In the genomic region with DNA sequence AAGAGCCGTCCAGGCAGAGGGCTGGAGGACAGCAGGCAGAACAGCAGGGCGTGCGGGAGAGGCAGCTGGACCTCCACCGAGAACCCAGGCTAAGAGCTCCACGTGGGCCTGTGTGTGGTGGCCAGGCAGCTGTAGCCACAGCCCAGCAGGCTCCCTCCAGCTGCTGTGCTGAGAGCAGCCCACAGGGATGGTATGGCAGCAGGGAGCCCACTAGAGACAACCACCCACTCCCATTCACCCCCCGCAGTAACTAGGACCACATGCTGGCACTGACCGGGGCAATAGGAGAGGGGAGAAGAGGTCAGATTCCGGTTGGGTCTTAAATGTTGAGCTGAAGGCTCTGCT, we compare ENCODE assay signal across 21 cellular contexts. TPM values are rescaled to one million over a fixed set of nuclear protein-coding genes. Genes with fewer than 3 reads are reported as not detected.
A peak's percentile ranks its signal among the peaks of the same experiment; 100 is the strongest.
DNase-seq lines count a peak whose midpoint lies in the region; ATAC-seq and TF ChIP-seq lines count a peak whose summit lies in the region.
"Had no signal": no experiment of that assay in that cellular context is flagged by ENCODE, and none has a peak within 500 bp of the region (broad histone marks: within the 10 kb centered on the region; RNA-seq: fewer than 3 reads in every experiment).

No MANE protein-coding gene starts in this region.

- H3K27me3 Mint-ChIP-seq in central memory CD8-positive, alpha-beta T cell = no peaks in the 10 kb centered on the region

- peaks cover 0 to 14% of the 10 kb centered on the region in 2 donors for H3K9me3 Mint-ChIP-seq in activated naive CD4-positive, alpha-beta T cell treated with anti-CD3 and anti-CD28 coated beads, Interleukin-2, amount 50 U/mL, for 72 hours
- no peaks in the 10 kb centered on the region for H3K9me3 Mint-ChIP-seq in central memory CD8-positive, alpha-beta T cell

- H3K27ac ChIP-seq in neuronal stem cell (replicated peaks; ENCODE audit: low read length) (no peak overlapping the region), upper lobe of right lung (no peak overlapping the region), sigmoid colon (no peak overlapping the region)
- H3K27ac ChIP-seq: A549, KMS-11, SK-N-MC had no signal

- peaks cover 0 to 1% of the 10 kb centered on the region in 2 donors for H3K4me1 ChIP-seq in neuronal stem cell (ENCODE audit: control insufficient read depth in 2 of 2, insufficient read depth in 1 of 2, low read depth in 1 of 2, low read length in 2 of 2)
- H3K4me1 ChIP-seq in upper lobe of right lung = no peaks in the 10 kb centered on the region
- H3K4me1 ChIP-seq in sigmoid colon = peaks cover 0 to 17% (median 12%) of the 10 kb centered on the region in 4 donors
- H3K4me1 ChIP-seq: A549 had no signal

- no peak overlapping the region for H2BK15ac ChIP-seq in neuronal stem cell (ENCODE audit: low read length)

- TF ChIP-seq CTCF in upper lobe of right lung (IDR thresholded peaks at IDR 0.05) (no peak), sigmoid colon (IDR thresholded peaks at IDR 0.05) (no peak)

- peaks cover 28% of the 10 kb centered on the region for H3K4me1 Mint-ChIP-seq in central memory CD8-positive, alpha-beta T cell

- H3K27me3 ChIP-seq in neuronal stem cell (ENCODE audit: control insufficient read depth in 3 of 3, insufficient read depth in 3 of 3, low read depth in 1 of 3, low read length in 3 of 3) (no peaks in the 10 kb centered on the region), upper lobe of right lung (no peaks in the 10 kb centered on the region), sigmoid colon (no peaks in the 10 kb centered on the region)

- no peak overlapping the region for H3K14ac ChIP-seq in neuronal stem cell (ENCODE audit: low read length)

- no peak overlapping the region for H2BK120ac ChIP-seq in neuronal stem cell (ENCODE audit: low read depth, low read length)

- TF ChIP-seq POLR2A in sigmoid colon (IDR thresholded peaks at IDR 0.05) = no peak

- H3K36me3 Mint-ChIP-seq in activated naive CD4-positive, alpha-beta T cell treated with anti-CD3 and anti-CD28 coated beads, Interleukin-2, amount 50 U/mL, for 72 hours = peaks cover 0 to 29% of the 10 kb centered on the region in 2 donors
- H3K36me3 Mint-ChIP-seq in central memory CD8-positive, alpha-beta T cell (ENCODE audit: insufficient read depth) = peaks cover 5% of the 10 kb centered on the region

- H4K91ac ChIP-seq in neuronal stem cell (ENCODE audit: low read depth, low read length, poor library complexity) = no peak overlapping the region

- H3K4me3 Mint-ChIP-seq in central memory CD8-positive, alpha-beta T cell = no peak overlapping the region
- H3K4me3 Mint-ChIP-seq: CD8-positive, alpha-beta T cell; HFFc6 had no signal

- H2AK5ac ChIP-seq in neuronal stem cell (ENCODE audit: low read depth, low read length) = no peak overlapping the region

- no CpG with 5 or more reads among the region's 8 CpGs for WGBS in neuronal stem cell (ENCODE audit: extremely low coverage in 2 of 2, insufficient read length in 2 of 2, insufficient replicate concordance in 1 of 2), 2 donors
- 91% methylated on average over 8 of the region's 8 CpGs for WGBS in sigmoid colon, 2 donors

- H3K18ac ChIP-seq in neuronal stem cell (ENCODE audit: low read length) = no peak overlapping the region

- H3K9me3 ChIP-seq in neuronal stem cell (replicated peaks in 1 of 2; ENCODE audit: control insufficient read depth in 2 of 2, insufficient read depth in 1 of 2, low read depth in 1 of 2, low read length in 2 of 2) (peaks cover 2% of the 10 kb centered on the region in 2 donors), upper lobe of right lung (no peaks in the 10 kb centered on the region), sigmoid colon (no peaks in the 10 kb centered on the region)
- H3K9me3 ChIP-seq: A549 had no signal

- no peak overlapping the region for H2AFZ ChIP-seq in neuronal stem cell (ENCODE audit: low read length)

- no peak for ATAC-seq in activated naive CD4-positive, alpha-beta T cell treated with anti-CD3 and anti-CD28 coated beads, Interleukin-2, amount 50 U/mL, for 72 hours
- no peak for ATAC-seq in central memory CD8-positive, alpha-beta T cell (replicated peaks; ENCODE audit: extremely low read depth, poor library complexity, severe bottlenecking)
- peak; percentile 39 for ATAC-seq in upper lobe of right lung
- ATAC-seq: A549; CD8-positive, alpha-beta T cell had no signal

- no peaks in the 10 kb centered on the region for H3K79me1 ChIP-seq in neuronal stem cell (ENCODE audit: low read depth, low read length)

- no peaks in the 10 kb centered on the region for H3K36me3 ChIP-seq in neuronal stem cell (replicated peaks in 1 of 2; ENCODE audit: control insufficient read depth in 2 of 2, insufficient read depth in 2 of 2, low read length in 2 of 2)
- H3K36me3 ChIP-seq in upper lobe of right lung = peaks cover 4% of the 10 kb centered on the region
- no peaks in the 10 kb centered on the region for H3K36me3 ChIP-seq in sigmoid colon

- H3K27ac Mint-ChIP-seq in activated naive CD4-positive, alpha-beta T cell treated with anti-CD3 and anti-CD28 coated beads, Interleukin-2, amount 50 U/mL, for 72 hours = peak overlapping the region; percentile 7 to 11
- H3K27ac Mint-ChIP-seq in central memory CD8-positive, alpha-beta T cell (ENCODE audit: low read depth) = peak overlapping the region; percentile 3
- H3K27ac Mint-ChIP-seq: CD8-positive, alpha-beta T cell; HFFc6 had no signal

- no peak overlapping the region for H3K9ac ChIP-seq in neuronal stem cell (ENCODE audit: low read depth, low read length, poor library complexity)
- H3K9ac ChIP-seq: KMS-11 had no signal

- H3K23ac ChIP-seq in neuronal stem cell (ENCODE audit: low read depth, low read length, poor library complexity) = peak overlapping the region; percentile 17

- DNase-seq in activated naive CD4-positive, alpha-beta T cell treated with anti-CD3 and anti-CD28 coated beads, Interleukin-2, amount 50 U/mL, for 72 hours (ENCODE audit: low spot score in 2 of 2) = no peak
- DNase-seq in activated naive CD4-positive, alpha-beta T cell treated with Interleukin-2 at 50 U/mL for 16 hours = no peak
- DNase-seq in central memory CD8-positive, alpha-beta T cell (ENCODE audit: low spot score in 2 of 2) = no peak
- no peak for DNase-seq in neuronal stem cell (ENCODE audit: low spot score)
- no peak for DNase-seq in upper lobe of right lung
- DNase-seq in sigmoid colon = no peak
- DNase-seq in NCI-H2107 treated with DMSO at 0.1 percent for 48 hours (lab: John Stamatoyannopoulos, UW; ENCODE audit: unreplicated experiment) = no peak
- DNase-seq in NCI-H748 treated with DMSO at 0.1 percent for 48 hours (lab: John Stamatoyannopoulos, UW) = no peak
- DNase-seq: CD8-positive, alpha-beta T cell; DMS79; HFFc6; MV-4-11; NCI-H1417 treated with DMSO at 0.1 percent for 48 hours; NCI-H2081; NCI-H446 treated with DMSO at 0.1 percent for 48 hours had no signal

- peak overlapping the region; percentile 3 for H3K4ac ChIP-seq in neuronal stem cell (ENCODE audit: low read length)

- no peak overlapping the region for H4K8ac ChIP-seq in neuronal stem cell (ENCODE audit: low read depth, low read length)

- no peak overlapping the region for H3K4me2 ChIP-seq in neuronal stem cell (ENCODE audit: insufficient read depth, low read length, poor library complexity, severe bottlenecking)
- H3K4me2 ChIP-seq: A549, KMS-11 had no signal

- no peak overlapping the region for H2BK12ac ChIP-seq in neuronal stem cell (ENCODE audit: low read length)

- TF ChIP-seq EP300 in sigmoid colon (IDR thresholded peaks at IDR 0.05) = no peak

- H2BK5ac ChIP-seq in neuronal stem cell (ENCODE audit: low read length) = no peak overlapping the region

- no peak overlapping the region for H3K4me3 ChIP-seq in neuronal stem cell (ENCODE audit: low read length in 2 of 2)
- H3K4me3 ChIP-seq in upper lobe of right lung = no peak overlapping the region
- no peak overlapping the region for H3K4me3 ChIP-seq in sigmoid colon
- H3K4me3 ChIP-seq: A549, SK-N-MC had no signal

- intact Hi-C loops in upper lobe of right lung (cut with DNase I) (no loop called here), sigmoid colon (cut with DNase I) (no loop called here)

RNA-seq across cellular contexts. Expression of gene MUSTN1, which starts 25.6 kb away (rescaled TPM):
- total RNA-seq in activated naive CD4-positive, alpha-beta T cell treated with anti-CD3 and anti-CD28 coated beads, Interleukin-2, amount 50 U/mL, for 72 hours = 1 to 10 TPM in 1 of 2 donors, under 1 TPM in 1; 0.51 to 3.6 TPM
- polyA plus RNA-seq in neuronal stem cell (2013, experiment 1 of 2) = 10.7 TPM
- 10.5 TPM for polyA plus RNA-seq in neuronal stem cell (2013, experiment 2 of 2)
- total RNA-seq in upper lobe of right lung (5.4 TPM), sigmoid colon (10 to 100 TPM in 1 of 4 donors, 1 to 10 TPM in 3; 4.2 to 12.7 (median 6.9) TPM)
- 10 to 100 TPM in 1 of 3 donors, 1 to 10 TPM in 1, not detected in 1; 7.2 to 11.1 TPM for polyA plus RNA-seq in sigmoid colon
- total RNA-seq: H4, HT-29 had no signal
- polyA plus RNA-seq: A549, BJ had no signal

RNA-seq across cellular contexts. Expression of gene ITIH4, which starts 29.9 kb away (rescaled TPM):
- 10 to 100 TPM in 1 of 2 donors, 1 to 10 TPM in 1; 1.5 to 16.5 TPM for total RNA-seq in activated naive CD4-positive, alpha-beta T cell treated with anti-CD3 and anti-CD28 coated beads, Interleukin-2, amount 50 U/mL, for 72 hours
- 1.4 TPM for polyA plus RNA-seq in neuronal stem cell (2013, experiment 1 of 2)
- polyA plus RNA-seq in neuronal stem cell (2013, experiment 2 of 2) = 1.7 TPM
- total RNA-seq in upper lobe of right lung (26.9 TPM), sigmoid colon (10 to 100 TPM in 1 of 4 donors, 1 to 10 TPM in 3; 2.5 to 12.2 (median 6.7) TPM)
- 1 to 10 TPM in 1 of 3 donors, not detected in 2; 5.4 TPM for polyA plus RNA-seq in sigmoid colon
- total RNA-seq: HT-29 had no signal

RNA-seq across cellular contexts. Expression of gene STIMATE, which starts 37.0 kb away (rescaled TPM):
- 10 to 100 TPM; 16.6 to 24.0 TPM for total RNA-seq in activated naive CD4-positive, alpha-beta T cell treated with anti-CD3 and anti-CD28 coated beads, Interleukin-2, amount 50 U/mL, for 72 hours
- polyA plus RNA-seq in neuronal stem cell (2013, experiment 1 of 2) = 11.6 TPM
- polyA plus RNA-seq in neuronal stem cell (2013, experiment 2 of 2) = 11.8 TPM
- total RNA-seq in upper lobe of right lung (34.7 TPM), sigmoid colon (10 to 100 TPM; 11.5 to 19.5 (median 14.7) TPM)
- polyA plus RNA-seq in sigmoid colon = 1 to 10 TPM; 2.5 to 7.7 (median 4.8) TPM
